In genomic region chr20:57618091-57618765, GRCh38 we compare ENCODE assay signal across 1 cellular context.
TF ChIP-seq lines count a peak whose summit lies in the region.

No MANE protein-coding gene starts in this region.

TF ChIP-seq in HepG2, 621 proteins besides CTCF, POLR2A, EP300 and RAD21:
- no peak for TF ChIP-seq ZUFSP (CRISPR knock-in tag; IDR thresholded peaks at IDR 0.05; ENCODE audit: borderline replicate concordance)
- no peak for TF ChIP-seq USF2 (IDR thresholded peaks at IDR 0.05; ENCODE audit: low read depth, low read length)
- no peak for TF ChIP-seq USF2 (CRISPR knock-in tag; IDR thresholded peaks at IDR 0.05; ENCODE audit: borderline replicate concordance)
- TF ChIP-seq GATAD2A (CRISPR knock-in tag; IDR thresholded peaks at IDR 0.05) = no peak
- no peak for TF ChIP-seq ZEB1 (IDR thresholded peaks at IDR 0.05; ENCODE audit: insufficient replicate concordance, low read depth)
- no peak for TF ChIP-seq ZNF350 (CRISPR knock-in tag; IDR thresholded peaks at IDR 0.05; ENCODE audit: borderline replicate concordance, low read depth)
- no peak for TF ChIP-seq ZMYM3 (CRISPR knock-in tag; IDR thresholded peaks at IDR 0.05)
- no peak for TF ChIP-seq RFX1 (IDR thresholded peaks at IDR 0.05)
- TF ChIP-seq ZNF20 (CRISPR knock-in tag; IDR thresholded peaks at IDR 0.05) = no peak
- TF ChIP-seq RBM22 (optimal IDR thresholded peaks at IDR 0.05; ENCODE audit: low read length) = no peak
- TF ChIP-seq LCORL (IDR thresholded peaks at IDR 0.05) = no peak
- no peak for TF ChIP-seq LCORL (CRISPR knock-in tag; IDR thresholded peaks at IDR 0.05)
- no peak for TF ChIP-seq ZBTB14 (CRISPR knock-in tag; IDR thresholded peaks at IDR 0.05)
- no peak for TF ChIP-seq HMGA1 (CRISPR knock-in tag; conservative IDR thresholded peaks at IDR 0.05)
- no peak for TF ChIP-seq AHDC1 (CRISPR knock-in tag; IDR thresholded peaks at IDR 0.05; ENCODE audit: borderline replicate concordance)
- TF ChIP-seq ZNF432 (CRISPR knock-in tag; IDR thresholded peaks at IDR 0.05; ENCODE audit: borderline replicate concordance) = no peak
- no peak for TF ChIP-seq REL (CRISPR knock-in tag; conservative IDR thresholded peaks at IDR 0.05)
- TF ChIP-seq CREB1 (IDR thresholded peaks at IDR 0.05) = no peak
- no peak for TF ChIP-seq CREB1 (CRISPR knock-in tag; IDR thresholded peaks at IDR 0.05)
